In the genomic region with DNA sequence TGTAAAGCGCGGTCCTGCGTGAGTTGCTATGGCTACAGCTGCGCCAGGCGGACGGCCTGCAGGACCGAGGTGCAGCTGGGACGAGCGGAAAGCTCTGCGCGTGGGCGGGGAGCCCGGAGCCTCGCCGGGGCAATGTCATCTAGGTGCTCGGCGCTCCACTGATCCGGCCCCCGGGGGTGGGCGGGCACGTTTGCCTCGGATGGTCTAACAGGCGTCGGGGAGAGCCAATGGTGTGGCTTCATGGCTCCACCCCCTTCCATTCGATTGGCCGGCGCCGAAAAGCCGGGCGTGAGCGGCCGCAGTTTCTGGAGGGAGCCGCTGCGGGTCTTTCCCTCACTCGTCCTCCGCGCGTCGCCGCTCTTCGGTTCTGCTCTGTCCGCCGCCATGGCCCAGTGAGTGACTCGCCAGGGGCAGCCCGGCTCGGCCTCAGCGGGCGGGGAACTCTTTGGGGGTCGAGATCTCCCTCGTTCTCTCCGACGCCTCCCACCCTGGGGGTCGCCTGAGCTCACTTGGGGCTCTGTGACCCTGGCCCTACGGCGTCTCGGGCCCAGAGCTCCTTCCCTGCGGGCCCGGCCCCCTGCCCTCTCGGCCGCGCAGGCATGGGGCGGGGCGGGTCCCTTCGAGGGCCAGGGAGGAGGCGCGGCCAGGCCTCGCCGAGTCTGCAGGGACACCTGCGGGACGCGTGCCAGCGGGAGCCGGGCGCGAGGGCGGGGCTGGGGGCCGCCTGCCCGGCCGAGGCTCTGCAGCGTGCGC, we compare ENCODE assay signal across 1 cellular context.
TF ChIP-seq lines count a peak whose summit lies in the region.

Gene PGD, plus strand, starts transcription at position 331 of the 753 bp plus-strand sequence. Its CDS starts 54 bp downstream, at position 385.

TF ChIP-seq in HepG2, 621 proteins besides CTCF, POLR2A, EP300 and RAD21 (continued from another document and continues in another):
- peak; percentile 74; the same call in 1 of the 2 replicates for TF ChIP-seq HMGXB3 (CRISPR knock-in tag; IDR thresholded peaks at IDR 0.05; ENCODE audit: borderline replicate concordance)
- TF ChIP-seq U2AF1 (optimal IDR thresholded peaks at IDR 0.05; ENCODE audit: low read depth, low read length) = no peak
- TF ChIP-seq, protein P1, sequence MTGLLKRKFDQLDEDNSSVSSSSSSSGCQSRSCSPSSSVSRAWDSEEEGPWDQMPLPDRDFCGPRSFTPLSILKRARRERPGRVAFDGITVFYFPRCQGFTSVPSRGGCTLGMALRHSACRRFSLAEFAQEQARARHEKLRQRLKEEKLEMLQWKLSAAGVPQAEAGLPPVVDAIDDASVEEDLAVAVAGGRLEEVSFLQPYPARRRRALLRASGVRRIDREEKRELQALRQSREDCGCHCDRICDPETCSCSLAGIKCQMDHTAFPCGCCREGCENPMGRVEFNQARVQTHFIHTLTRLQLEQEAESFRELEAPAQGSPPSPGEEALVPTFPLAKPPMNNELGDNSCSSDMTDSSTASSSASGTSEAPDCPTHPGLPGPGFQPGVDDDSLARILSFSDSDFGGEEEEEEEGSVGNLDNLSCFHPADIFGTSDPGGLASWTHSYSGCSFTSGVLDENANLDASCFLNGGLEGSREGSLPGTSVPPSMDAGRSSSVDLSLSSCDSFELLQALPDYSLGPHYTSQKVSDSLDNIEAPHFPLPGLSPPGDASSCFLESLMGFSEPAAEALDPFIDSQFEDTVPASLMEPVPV (CRISPR knock-in tag; IDR thresholded peaks at IDR 0.05) = peak; percentile 52; the same call in 1 of the 2 replicates
- peak; percentile 11; the same call in 1 of the 2 replicates for TF ChIP-seq ZNF501 (CRISPR knock-in tag; IDR thresholded peaks at IDR 0.05)
- no peak for TF ChIP-seq FOXJ3 (CRISPR knock-in tag; IDR thresholded peaks at IDR 0.05; ENCODE audit: borderline replicate concordance)
- TF ChIP-seq ZNF317 (CRISPR knock-in tag; IDR thresholded peaks at IDR 0.05) = no peak
- TF ChIP-seq BORCS8-MEF2B (CRISPR knock-in tag; IDR thresholded peaks at IDR 0.05) = peak; percentile 86; the same call in 1 of the 2 replicates
- no peak for TF ChIP-seq ZBTB37 (CRISPR knock-in tag; IDR thresholded peaks at IDR 0.05)
- TF ChIP-seq NFATC3 (CRISPR knock-in tag; IDR thresholded peaks at IDR 0.05) = no peak
- peak; percentile 85 for TF ChIP-seq GMEB1 (CRISPR knock-in tag; IDR thresholded peaks at IDR 0.05; ENCODE audit: borderline replicate concordance)
- TF ChIP-seq, protein P2, sequence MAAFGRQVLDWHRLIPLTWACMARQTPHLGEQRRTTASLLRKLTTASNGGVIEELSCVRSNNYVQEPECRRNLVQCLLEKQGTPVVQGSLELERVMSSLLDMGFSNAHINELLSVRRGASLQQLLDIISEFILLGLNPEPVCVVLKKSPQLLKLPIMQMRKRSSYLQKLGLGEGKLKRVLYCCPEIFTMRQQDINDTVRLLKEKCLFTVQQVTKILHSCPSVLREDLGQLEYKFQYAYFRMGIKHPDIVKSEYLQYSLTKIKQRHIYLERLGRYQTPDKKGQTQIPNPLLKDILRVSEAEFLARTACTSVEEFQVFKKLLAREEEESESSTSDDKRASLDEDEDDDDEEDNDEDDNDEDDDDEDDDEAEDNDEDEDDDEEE (CRISPR knock-in tag; IDR thresholded peaks at IDR 0.05) = peak; percentile 73
- TF ChIP-seq ZNF503 (CRISPR knock-in tag; IDR thresholded peaks at IDR 0.05) = 0 out of 2 replicates have a peak, but pooled peaks have one; percentile 72
- 0 out of 2 replicates have a peak, but pooled peaks have one; percentile 29 for TF ChIP-seq ZNF136 (CRISPR knock-in tag; IDR thresholded peaks at IDR 0.05; ENCODE audit: low read depth)
- peak; percentile 81; the same call in 1 of the 2 replicates for TF ChIP-seq ZSCAN20 (CRISPR knock-in tag; IDR thresholded peaks at IDR 0.05; ENCODE audit: borderline replicate concordance)
- peak; percentile 44; the same call in 1 of the 2 replicates for TF ChIP-seq ZNF580 (CRISPR knock-in tag; IDR thresholded peaks at IDR 0.05; ENCODE audit: borderline replicate concordance, low read depth)
- TF ChIP-seq ZNF713 (CRISPR knock-in tag; IDR thresholded peaks at IDR 0.05) = 0 out of 2 replicates have a peak, but pooled peaks have one; percentile 63
- TF ChIP-seq ZNF382 (CRISPR knock-in tag; IDR thresholded peaks at IDR 0.05; ENCODE audit: borderline replicate concordance) = no peak
- peak; percentile 47 for TF ChIP-seq GATAD1 (CRISPR knock-in tag; IDR thresholded peaks at IDR 0.05)
- TF ChIP-seq, protein P3, sequence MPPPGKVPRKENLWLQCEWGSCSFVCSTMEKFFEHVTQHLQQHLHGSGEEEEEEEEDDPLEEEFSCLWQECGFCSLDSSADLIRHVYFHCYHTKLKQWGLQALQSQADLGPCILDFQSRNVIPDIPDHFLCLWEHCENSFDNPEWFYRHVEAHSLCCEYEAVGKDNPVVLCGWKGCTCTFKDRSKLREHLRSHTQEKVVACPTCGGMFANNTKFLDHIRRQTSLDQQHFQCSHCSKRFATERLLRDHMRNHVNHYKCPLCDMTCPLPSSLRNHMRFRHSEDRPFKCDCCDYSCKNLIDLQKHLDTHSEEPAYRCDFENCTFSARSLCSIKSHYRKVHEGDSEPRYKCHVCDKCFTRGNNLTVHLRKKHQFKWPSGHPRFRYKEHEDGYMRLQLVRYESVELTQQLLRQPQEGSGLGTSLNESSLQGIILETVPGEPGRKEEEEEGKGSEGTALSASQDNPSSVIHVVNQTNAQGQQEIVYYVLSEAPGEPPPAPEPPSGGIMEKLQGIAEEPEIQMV (CRISPR knock-in tag; IDR thresholded peaks at IDR 0.05; ENCODE audit: low read depth) = no peak; the same call in 1 of the 2 replicates
- peak; percentile 35; the same call in 1 of the 2 replicates for TF ChIP-seq SKIL (CRISPR knock-in tag; IDR thresholded peaks at IDR 0.05; ENCODE audit: borderline replicate concordance)
- TF ChIP-seq ESRRA (CRISPR knock-in tag; IDR thresholded peaks at IDR 0.05; ENCODE audit: low read depth) = peak; percentile 56; the same call in 1 of the 2 replicates
- TF ChIP-seq IRX3 (CRISPR knock-in tag; IDR thresholded peaks at IDR 0.05; ENCODE audit: borderline replicate concordance, low read depth) = peak; percentile 79; the same call in 1 of the 2 replicates
- TF ChIP-seq KDM4B (CRISPR knock-in tag; IDR thresholded peaks at IDR 0.05) = peak; percentile 61; the same call in 1 of the 2 replicates
- TF ChIP-seq FOXM1 (CRISPR knock-in tag; IDR thresholded peaks at IDR 0.05) = peak; percentile 60; the same call in 1 of the 2 replicates
- peak; percentile 90 for TF ChIP-seq SRF (IDR thresholded peaks at IDR 0.05; ENCODE audit: low read depth, low read length)
- TF ChIP-seq NFIB (CRISPR knock-in tag; IDR thresholded peaks at IDR 0.05; ENCODE audit: borderline replicate concordance) = no peak
- TF ChIP-seq CREB3 (CRISPR knock-in tag; IDR thresholded peaks at IDR 0.05) = peak; percentile 93
- TF ChIP-seq ZNF441 (CRISPR knock-in tag; IDR thresholded peaks at IDR 0.05; ENCODE audit: borderline replicate concordance) = peak; percentile 92
- no peak for TF ChIP-seq ZEB1 (IDR thresholded peaks at IDR 0.05; ENCODE audit: insufficient replicate concordance, low read depth)
- TF ChIP-seq ATF6 (CRISPR knock-in tag; conservative IDR thresholded peaks at IDR 0.05) = no peak; the same call in 1 of the 2 replicates
- TF ChIP-seq ZSCAN22 (CRISPR knock-in tag; IDR thresholded peaks at IDR 0.05) = no peak
